ENCODE assay signal across 27 cellular contexts in the genomic region with DNA sequence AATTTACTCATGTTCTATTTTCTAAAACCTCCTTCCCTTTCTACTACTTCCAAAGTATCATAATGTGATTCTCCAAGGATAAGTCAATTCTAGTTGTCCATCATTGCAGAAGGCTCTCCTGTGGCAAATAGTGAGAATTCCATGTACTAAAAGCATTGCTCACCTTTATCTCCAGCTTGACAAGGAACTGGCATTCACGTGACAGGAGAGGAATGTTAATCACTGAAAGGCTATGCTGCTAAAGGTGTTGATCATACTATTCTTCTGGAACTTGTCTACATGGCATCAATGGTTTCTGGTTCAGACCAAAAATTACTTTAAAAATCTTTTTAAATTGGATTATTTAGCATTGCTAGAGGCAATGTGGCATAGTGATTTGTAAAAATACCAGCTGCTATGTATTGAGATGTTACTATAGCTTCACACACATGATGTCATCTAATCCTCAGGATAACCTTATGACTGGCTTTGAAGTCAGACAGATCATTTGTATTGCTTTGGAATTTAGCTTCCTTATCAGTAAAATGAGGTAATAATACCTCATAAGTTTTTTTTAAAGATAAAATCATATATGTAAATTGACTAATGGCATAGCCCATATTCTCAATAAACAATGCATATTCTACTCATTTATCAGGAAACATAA.
"Had no signal": no experiment of that assay in that cellular context is flagged by ENCODE, and none has a peak within 500 bp of the region (broad histone marks: within the 10 kb centered on the region; RNA-seq: fewer than 3 reads in every experiment).

No MANE protein-coding gene starts in this region.

- H3K36me3 ChIP-seq: gastrocnemius medialis, heart right ventricle, ovary, sigmoid colon, stomach, tibial artery, upper lobe of right lung, vagina had no signal

- H3K27ac ChIP-seq: gastrocnemius medialis, heart right ventricle, psoas muscle, stomach, upper lobe of right lung, vagina had no signal

- DNase-seq: cerebellar nuclear complex; cortex of kidney; effector memory CD8-positive, alpha-beta T cell; foreskin fibroblast; gastrocnemius medialis; heart right ventricle; hypothalamus; kidney; midbrain; naive thymus-derived CD8-positive, alpha-beta T cell; nephron progenitor cell; occipital lobe; ovary; posterior cingulate gyrus; psoas muscle; right cardiac atrium; sigmoid colon; stimulated activated CD4-positive, alpha-beta T cell treated with anti-CD3 and anti-CD28 coated beads, Interleukin-2, amount 100 ng/mL, for 24 hours; stimulated activated CD4-positive, alpha-beta T cell treated with anti-CD3 and anti-CD28 coated beads, Interleukin-4, amount 100 ng/mL, for 24 hours; stimulated activated naive CD4-positive, alpha-beta T cell treated with Interleukin-2 at 50 U/mL for 16 hours; stomach; tibial artery; upper lobe of right lung had no signal

- H3K4me3 Mint-ChIP-seq: effector memory CD8-positive, alpha-beta T cell; memory B cell; naive thymus-derived CD8-positive, alpha-beta T cell; nephron progenitor cell; stimulated activated effector memory CD8-positive, alpha-beta T cell treated with anti-CD3 and anti-CD28 coated beads, Interleukin-12 subunit alpha, Interleukin-12 subunit beta, amount 100 ng/mL, for 72 hours had no signal

- H3K4me1 ChIP-seq: gastrocnemius medialis, psoas muscle, upper lobe of right lung had no signal

- H3K27me3 ChIP-seq: gastrocnemius medialis, ovary, sigmoid colon, tibial artery, upper lobe of right lung, vagina had no signal

- H3K27ac Mint-ChIP-seq: effector memory CD8-positive, alpha-beta T cell; memory B cell; naive thymus-derived CD8-positive, alpha-beta T cell; nephron progenitor cell; stimulated activated effector memory CD8-positive, alpha-beta T cell treated with anti-CD3 and anti-CD28 coated beads, Interleukin-12 subunit alpha, Interleukin-12 subunit beta, amount 100 ng/mL, for 72 hours had no signal

- H3K36me3 Mint-ChIP-seq: memory B cell; naive thymus-derived CD8-positive, alpha-beta T cell; stimulated activated effector memory CD8-positive, alpha-beta T cell treated with anti-CD3 and anti-CD28 coated beads, Interleukin-12 subunit alpha, Interleukin-12 subunit beta, amount 100 ng/mL, for 72 hours had no signal

- H3K4me1 Mint-ChIP-seq: memory B cell; stimulated activated effector memory CD8-positive, alpha-beta T cell treated with anti-CD3 and anti-CD28 coated beads, Interleukin-12 subunit alpha, Interleukin-12 subunit beta, amount 100 ng/mL, for 72 hours had no signal

- H3K4me3 ChIP-seq: gastrocnemius medialis, heart right ventricle, lung, ovary, psoas muscle, sigmoid colon, stomach, tibial artery, upper lobe of right lung, vagina had no signal

- H3K9me3 Mint-ChIP-seq: effector memory CD8-positive, alpha-beta T cell; memory B cell; naive thymus-derived CD8-positive, alpha-beta T cell; nephron progenitor cell; stimulated activated effector memory CD8-positive, alpha-beta T cell treated with anti-CD3 and anti-CD28 coated beads, Interleukin-12 subunit alpha, Interleukin-12 subunit beta, amount 100 ng/mL, for 72 hours had no signal

- H3K9me3 ChIP-seq: gastrocnemius medialis, heart right ventricle, ovary, psoas muscle, sigmoid colon, stomach, tibial artery, upper lobe of right lung, vagina had no signal
